8 cellular contexts compared by ENCODE assay signal in genomic region chr2:105744909-105745853, GRCh38. TPM values are rescaled to one million over a fixed set of nuclear protein-coding genes. Genes with fewer than 3 reads are reported as not detected.
DNase-seq lines count a peak whose midpoint lies in the region; ATAC-seq and TF ChIP-seq lines count a peak whose summit lies in the region.

TSS of gene NCK2 (plus strand) at chr2:105744912. CDS start at chr2:105855064, 110,152 bp downstream.

- peaks cover 41% of the 10 kb centered on the region for H3K36me3 Mint-ChIP-seq in stimulated activated naive CD8-positive, alpha-beta T cell treated with anti-CD3 and anti-CD28 coated beads, Interleukin-15, Interleukin-2, amounts not matched to agents 100 ng/mL and 50 ng/mL, for 24 hours (ENCODE audit: low read depth)

- intact Hi-C loops in left ventricle myocardium superior (cut with micrococcal nuclease) (no loop called here), psoas muscle (cut with DNase I) (loop anchor here in 1 of 2 donors (10.0 kb wide), 3 partner anchors 170 to 370 kb away; no protein-coding TSS in a partner anchor)

- H3K9me3 Mint-ChIP-seq in stimulated activated naive CD8-positive, alpha-beta T cell treated with anti-CD3 and anti-CD28 coated beads, Interleukin-15, Interleukin-2, amounts not matched to agents 100 ng/mL and 50 ng/mL, for 24 hours = peaks cover 5% of the 10 kb centered on the region

- DNase-seq in stimulated activated naive CD8-positive, alpha-beta T cell treated with anti-CD3 and anti-CD28 coated beads, Interleukin-15, Interleukin-2, amounts not matched to agents 100 U/mL and 50 U/mL, for 24 hours = no peak
- peak; percentile 17 for DNase-seq in NCI-H2227 treated with DMSO at 0.1 percent for 48 hours (lab: John Stamatoyannopoulos, UW)
- peak; percentile 60 for DNase-seq in left ventricle myocardium superior
- DNase-seq in psoas muscle = peak; percentile 38 to 58
- no peak for DNase-seq in GDM1 (lab: John Stamatoyannopoulos, UW)

- H3K27me3 ChIP-seq in psoas muscle (ENCODE audit: insufficient read depth in 3 of 3, low read length in 2 of 3) = peaks cover 0 to 2% (median 0%) of the 10 kb centered on the region in 3 donors

- no peaks in the 10 kb centered on the region for H3K36me3 ChIP-seq in psoas muscle (ENCODE audit: insufficient read depth in 1 of 2, low read depth in 1 of 2)

- peak within 1 kb of the TSS; percentile 97 for H3K4me3 Mint-ChIP-seq in stimulated activated naive CD8-positive, alpha-beta T cell treated with anti-CD3 and anti-CD28 coated beads, Interleukin-15, Interleukin-2, amounts not matched to agents 100 ng/mL and 50 ng/mL, for 24 hours

- peaks cover 43% of the 10 kb centered on the region for H3K4me1 ChIP-seq in psoas muscle

- H3K27ac Mint-ChIP-seq in stimulated activated naive CD8-positive, alpha-beta T cell treated with anti-CD3 and anti-CD28 coated beads, Interleukin-15, Interleukin-2, amounts not matched to agents 100 ng/mL and 50 ng/mL, for 24 hours = peak within 1 kb of the TSS; percentile 98

- peak within 1 kb of the TSS; percentile 95 for H3K4me3 ChIP-seq in psoas muscle

- no peaks in the 10 kb centered on the region for H3K9me3 ChIP-seq in psoas muscle

- peak within 1 kb of the TSS; percentile 11 for H3K27ac ChIP-seq in adipose tissue (ENCODE audit: low read depth, low read length)
- H3K27ac ChIP-seq in psoas muscle = peak within 1 kb of the TSS; percentile 86

- 1% methylated on average over 66 to 118 of the region's 119 CpGs for WGBS in adipose tissue, 3 donors
- WGBS in psoas muscle, 3 donors = 0 to 1% (median 0%) methylated on average over 38 to 109 of the region's 119 CpGs

- TF ChIP-seq CTCF in psoas muscle (IDR thresholded peaks at IDR 0.05) = no peak

- no peaks in the 10 kb centered on the region for H3K27me3 Mint-ChIP-seq in stimulated activated naive CD8-positive, alpha-beta T cell treated with anti-CD3 and anti-CD28 coated beads, Interleukin-15, Interleukin-2, amounts not matched to agents 100 ng/mL and 50 ng/mL, for 24 hours

- ATAC-seq in stimulated activated naive CD8-positive, alpha-beta T cell treated with anti-CD3 and anti-CD28 coated beads, Interleukin-15, Interleukin-2, amounts not matched to agents 100 U/mL and 50 U/mL, for 24 hours = no peak
- ATAC-seq in HG02610 (IDR thresholded peaks at IDR 0.05; ENCODE audit: unreplicated experiment) (peak; percentile 11), left ventricle myocardium superior (peak; percentile 49), psoas muscle (peak; percentile 49 to 55 (median 52))

- H3K4me1 Mint-ChIP-seq in stimulated activated naive CD8-positive, alpha-beta T cell treated with anti-CD3 and anti-CD28 coated beads, Interleukin-15, Interleukin-2, amounts not matched to agents 100 ng/mL and 50 ng/mL, for 24 hours (ENCODE audit: low read depth) = peaks cover 84% of the 10 kb centered on the region

RNA-seq across cellular contexts. Expression of gene NCK2, which starts in this region (rescaled TPM):
- polyA plus RNA-seq in adipose tissue = 10 to 100 TPM; 26.6 to 30.8 (median 27.2) TPM
- 39.9 TPM for total RNA-seq in left ventricle myocardium superior
- 10 to 100 TPM; 33.9 to 53.1 (median 41.1) TPM for total RNA-seq in psoas muscle
- polyA plus RNA-seq in psoas muscle = 100 to 1,000 TPM in 1 of 3 donors, 10 to 100 TPM in 2; 26.5 to 111 (median 39.6) TPM

Comparison
In these comparisons a context has a peak if more than half of its experiments do, and no peak if none do; other contexts are left out.
1. DNase-seq: peak in NCI-H2227 treated with DMSO at 0.1 percent for 48 hours (single experiment), left ventricle myocardium superior (single experiment) and psoas muscle (2 of 2); none in stimulated activated naive CD8-positive, alpha-beta T cell treated with anti-CD3 and anti-CD28 coated beads, Interleukin-15, Interleukin-2, amounts not matched to agents 100 U/mL and 50 U/mL, for 24 hours (single experiment) and GDM1 (single experiment).